Comparison of ENCODE assay signal across 18 cellular contexts in the genomic region with DNA sequence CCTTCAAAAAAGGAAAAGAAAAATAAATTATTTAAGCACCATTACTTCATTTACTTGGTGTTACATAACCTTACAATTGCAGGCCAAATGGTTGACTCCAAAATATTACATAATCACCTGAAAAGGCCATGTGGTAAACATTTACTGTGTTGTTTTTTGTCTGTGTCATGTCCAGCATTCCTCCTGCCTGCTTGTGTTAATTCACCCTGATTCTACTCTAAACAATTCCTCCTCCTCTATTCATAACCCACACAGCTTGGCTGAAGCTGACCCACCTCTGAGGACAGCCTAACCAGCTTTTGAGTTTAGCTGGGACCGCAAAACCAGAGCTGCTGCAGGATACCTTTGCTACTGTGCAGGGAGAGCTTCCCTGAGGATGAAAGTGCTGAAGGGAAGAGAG. TPM values are rescaled to one million over a fixed set of nuclear protein-coding genes. Genes with fewer than 3 reads are reported as not detected.
DNase-seq lines count a peak whose midpoint lies in the region; ATAC-seq and TF ChIP-seq lines count a peak whose summit lies in the region.
"Had no signal": no experiment of that assay in that cellular context is flagged by ENCODE, and none has a peak within 500 bp of the region (broad histone marks: within the 10 kb centered on the region; RNA-seq: fewer than 3 reads in every experiment).

No MANE protein-coding gene starts in this region.

- TF ChIP-seq CTCF in left ventricle myocardium inferior (IDR thresholded peaks at IDR 0.05; ENCODE audit: borderline replicate concordance) (no peak), upper lobe of right lung (IDR thresholded peaks at IDR 0.05) (no peak), body of pancreas (IDR thresholded peaks at IDR 0.05) (no peak)

- intact Hi-C loops in left cardiac atrium (cut with DNase I) = no loop called here
- intact Hi-C loops in cardiac septum (cut with DNase I) = no loop called here
- intact Hi-C loops in left ventricle myocardium inferior (cut with micrococcal nuclease) = no loop called here
- intact Hi-C loops in upper lobe of right lung (cut with DNase I) = no loop called here
- intact Hi-C loops in body of pancreas (cut with DNase I) = no loop called here

- H3K9me3 ChIP-seq in adipocyte (ENCODE audit: control insufficient read depth, low read length) (no peaks in the 10 kb centered on the region), left ventricle myocardium inferior (replicated peaks) (no peaks in the 10 kb centered on the region), upper lobe of right lung (no peaks in the 10 kb centered on the region), body of pancreas (no peaks in the 10 kb centered on the region)
- H3K9me3 ChIP-seq: lower lobe of right lung, prostate gland, stomach had no signal

- H3K4me3 ChIP-seq in adipocyte (ENCODE audit: low read length) = no peak overlapping the region
- no peak overlapping the region for H3K4me3 ChIP-seq in left ventricle myocardium inferior
- no peak overlapping the region for H3K4me3 ChIP-seq in upper lobe of right lung
- no peak overlapping the region for H3K4me3 ChIP-seq in body of pancreas
- H3K4me3 ChIP-seq: lower lobe of right lung, prostate gland, stomach had no signal

- peaks cover 9% of the 10 kb centered on the region for H3K4me1 ChIP-seq in adipocyte (ENCODE audit: control insufficient read depth, insufficient read depth, low read length)
- H3K4me1 ChIP-seq in left ventricle myocardium inferior = no peaks in the 10 kb centered on the region
- H3K4me1 ChIP-seq in upper lobe of right lung = peaks cover 4% of the 10 kb centered on the region
- H3K4me1 ChIP-seq in body of pancreas = no peaks in the 10 kb centered on the region
- H3K4me1 ChIP-seq: prostate gland had no signal

- peak; percentile 44 for ATAC-seq in left cardiac atrium
- ATAC-seq in upper lobe of right lung = peak; percentile 20
- ATAC-seq in GM21528 (IDR thresholded peaks at IDR 0.05; ENCODE audit: low FRiP score, unreplicated experiment) = no peak
- ATAC-seq in body of pancreas = no peak
- ATAC-seq in GM19035 (IDR thresholded peaks at IDR 0.05; ENCODE audit: unreplicated experiment) = no peak
- ATAC-seq: natural killer cell treated with Interleukin-12 subunit alpha and Interleukin-12 subunit beta and Interleukin-15 and Interleukin-18, amount 100 ng/mL, for 72 hours; Panc1 had no signal

- DNase-seq in left cardiac atrium (no peak), cardiac septum (ENCODE audit: low spot score) (no peak), adipocyte (ENCODE audit: low read depth) (peak; percentile 54), left ventricle myocardium inferior (no peak), upper lobe of right lung (no peak), body of pancreas (no peak)
- DNase-seq: activated naive CD8-positive, alpha-beta T cell treated with anti-CD3 and anti-CD28 coated beads for 36 hours; activated T-cell treated with anti-CD3 and anti-CD28 coated beads, Interleukin-2, amount 50 U/mL, for 48 hours; endodermal cell; lower lobe of right lung; NCI-H1092 treated with DMSO at 0.1 percent for 48 hours; NCI-H69; stomach had no signal

- WGBS in body of pancreas, 2 donors = 83 to 90% methylated on average over 1 of the region's 1 CpG

- TF ChIP-seq POLR2A in body of pancreas (IDR thresholded peaks at IDR 0.05) = no peak

- no peaks in the 10 kb centered on the region for H3K27me3 ChIP-seq in adipocyte (replicated peaks; ENCODE audit: control insufficient read depth, insufficient read depth, low read length)
- H3K27me3 ChIP-seq in left ventricle myocardium inferior (ENCODE audit: low read depth) = no peaks in the 10 kb centered on the region
- H3K27me3 ChIP-seq in upper lobe of right lung = no peaks in the 10 kb centered on the region
- no peaks in the 10 kb centered on the region for H3K27me3 ChIP-seq in body of pancreas
- H3K27me3 ChIP-seq: stomach had no signal

- H3K27ac ChIP-seq in left ventricle myocardium inferior (replicated peaks) (peak overlapping the region; percentile 18), upper lobe of right lung (no peak overlapping the region), body of pancreas (no peak overlapping the region)
- H3K27ac ChIP-seq: lower lobe of right lung, prostate gland, stomach had no signal

- H3K36me3 ChIP-seq in adipocyte (ENCODE audit: control insufficient read depth, insufficient read depth, low read length, severe bottlenecking) = peaks cover 88% of the 10 kb centered on the region
- H3K36me3 ChIP-seq in left ventricle myocardium inferior = peaks cover 92% of the 10 kb centered on the region
- peaks cover 91% of the 10 kb centered on the region for H3K36me3 ChIP-seq in upper lobe of right lung
- peaks cover 0 to 16% of the 10 kb centered on the region in 2 donors for H3K36me3 ChIP-seq in body of pancreas (replicated peaks in 1 of 2; ENCODE audit: insufficient read depth in 1 of 2, low read depth in 2 of 2)
- H3K36me3 ChIP-seq: prostate gland had no signal

- no peak overlapping the region for H3K9ac ChIP-seq in adipocyte (ENCODE audit: low read length)

RNA-seq across cellular contexts. Expression of a gene that starts 35.4 kb away (rescaled TPM):
- total RNA-seq in left cardiac atrium (10 to 100 TPM; 24.4 to 36.2 TPM), cardiac septum (33.2 TPM), left ventricle myocardium inferior (26.3 TPM), upper lobe of right lung (56.4 TPM), body of pancreas (10 to 100 TPM; 17.5 to 25.9 TPM)

Comparison
In these comparisons a context has a peak if more than half of its experiments do, and no peak if none do; other contexts are left out.
1. ATAC-seq: peak in left cardiac atrium (2 of 2) and upper lobe of right lung (single experiment); none in GM21528 (single experiment), body of pancreas (single experiment) and GM19035 (single experiment).